Comparison of ENCODE assay signal across 8 cellular contexts in genomic region chr12:76037130-76038105, GRCh38. TPM values are rescaled to one million over a fixed set of nuclear protein-coding genes. Genes with fewer than 3 reads are reported as not detected.
DNase-seq lines count a peak whose midpoint lies in the region; ATAC-seq and TF ChIP-seq lines count a peak whose summit lies in the region.

No MANE protein-coding gene starts in this region.

- TF ChIP-seq CTCF in GM13976 (IDR thresholded peaks at IDR 0.05; ENCODE audit: borderline replicate concordance, control extremely low read depth, extremely low read depth, insufficient read depth, missing control alignments) (peak; percentile 65), lung (IDR thresholded peaks at IDR 0.05; ENCODE audit: control extremely low read depth, extremely low read depth) (peak; percentile 79), uterus (IDR thresholded peaks at IDR 0.05) (peak; percentile 77 to 86 (median 82))

- no peak for TF ChIP-seq POLR2A in uterus (IDR thresholded peaks at IDR 0.05)

- H3K9me3 ChIP-seq in SJCRH30 (replicated peaks) = no peaks in the 10 kb centered on the region
- no peaks in the 10 kb centered on the region for H3K9me3 ChIP-seq in lung (ENCODE audit: control insufficient read depth in 2 of 2, insufficient read depth in 1 of 2, low read length in 1 of 2)
- no peaks in the 10 kb centered on the region for H3K9me3 ChIP-seq in uterus

- H3K4me1 ChIP-seq in SJCRH30 = peaks cover 11% of the 10 kb centered on the region
- peaks cover 2 to 6% of the 10 kb centered on the region in 2 donors for H3K4me1 ChIP-seq in lung (ENCODE audit: control insufficient read depth in 2 of 2, insufficient read depth in 2 of 2, low read length in 2 of 2)
- H3K4me1 ChIP-seq in uterus = no peaks in the 10 kb centered on the region

- DNase-seq in AML-193 (lab: John Stamatoyannopoulos, UW) (peak; percentile 86 to 88), GM13976 (ENCODE audit: low spot score) (peak; percentile 50), NCI-H1048 (lab: John Stamatoyannopoulos, UW) (peak; percentile 38), SJCRH30 (peak; percentile 54 to 85), dedifferentiated amniotic fluid mesenchymal stem cell (ENCODE audit: extremely low spot score) (peak; percentile 83), lung (ENCODE audit: low spot score) (no peak), uterus (peak in 1 of 2 donors; percentile 45)

- intact Hi-C loops in uterus (cut with DNase I; ENCODE audit: low total_unique reads) = no loop called here

- WGBS in lung, 2 donors = 26 to 29% methylated on average over 13 of the region's 13 CpGs

- in situ Hi-C loops in GM13976 (cut with MboI; ENCODE audit: low sequenced_read_pairs, unreplicated experiment) = loop anchor here (5.0 to 25.0 kb wide), 2 partner anchors 510 to 700 kb away; partner anchors contain the start of genes CAPS2 and GLIPR1L1

- no peak overlapping the region for H3K27ac ChIP-seq in SJCRH30
- no peak overlapping the region for H3K27ac ChIP-seq in lung (ENCODE audit: low read depth in 1 of 2, low read length in 1 of 2)
- H3K27ac ChIP-seq in uterus = no peak overlapping the region

- H3K36me3 ChIP-seq in SJCRH30 = no peaks in the 10 kb centered on the region; the same call in 1 of the 2 replicates
- H3K36me3 ChIP-seq in lung (ENCODE audit: control insufficient read depth in 2 of 2, insufficient read depth in 2 of 2, low read length in 2 of 2) = peaks cover 0 to 2% of the 10 kb centered on the region in 2 donors
- no peaks in the 10 kb centered on the region for H3K36me3 ChIP-seq in uterus

- H3K27me3 ChIP-seq in SJCRH30 = no peaks in the 10 kb centered on the region
- H3K27me3 ChIP-seq in lung (ENCODE audit: control insufficient read depth, insufficient read depth) = no peaks in the 10 kb centered on the region
- H3K27me3 ChIP-seq in uterus = no peaks in the 10 kb centered on the region

- ATAC-seq in HG02759 (IDR thresholded peaks at IDR 0.05; ENCODE audit: unreplicated experiment) (peak; percentile 61), lung (ENCODE audit: insufficient read depth, low FRiP score) (peak; percentile 81)

- H3K4me3 ChIP-seq in SJCRH30 (no peak overlapping the region), lung (no peak overlapping the region), uterus (no peak overlapping the region)

RNA-seq across cellular contexts. Expression of gene PHLDA1, which starts 5.8 kb away (rescaled TPM):
- 12.9 and 13.5 TPM in 2 replicates for total RNA-seq in SJCRH30 (2014; rRNA removed; shearing (Covaris generic))
- total RNA-seq in lung = 10 to 100 TPM; 18.6 to 22.1 TPM
- polyA plus RNA-seq in lung = 10 to 100 TPM in 1 of 2 donors, 1 to 10 TPM in 1; 6.5 to 15.9 TPM
- 10 to 100 TPM in 1 of 4 donors, 1 to 10 TPM in 2, under 1 TPM in 1; 0.59 to 34.8 (median 6.7) TPM for total RNA-seq in uterus

RNA-seq across cellular contexts. Expression of gene NAP1L1, which starts 47.1 kb away (rescaled TPM):
- total RNA-seq in SJCRH30 (2014; rRNA removed; shearing (Covaris generic)) = 791 and 902 TPM in 2 replicates
- total RNA-seq in lung = 100 to 1,000 TPM; 317 to 515 TPM
- polyA plus RNA-seq in lung = 100 to 1,000 TPM; 268 to 328 TPM
- total RNA-seq in uterus = 100 to 1,000 TPM; 175 to 544 (median 399) TPM
